13 cellular contexts compared by ENCODE assay signal in genomic region chr7:105718511-105718925, GRCh38.
DNase-seq lines count a peak whose midpoint lies in the region; ATAC-seq, FAIRE-seq and TF ChIP-seq lines count a peak whose summit lies in the region.
"Had no signal": no experiment of that assay in that cellular context is flagged by ENCODE, and none has a peak within 500 bp of the region (broad histone marks: within the 10 kb centered on the region; RNA-seq: fewer than 3 reads in every experiment).

No MANE protein-coding gene starts in this region.

- no peak overlapping the region for H3K18ac ChIP-seq in mesenchymal stem cell (ENCODE audit: low read depth in 1 of 2, low read length in 2 of 2)

- no peak overlapping the region for H3K4me3 Mint-ChIP-seq in activated T-helper 17 cell treated with anti-CD3 and anti-CD28 coated beads, Interleukin-2, amount 50 U/mL, for 72 hours
- H3K4me3 Mint-ChIP-seq: activated CD4-positive, alpha-beta memory T cell treated with anti-CD3 and anti-CD28 coated beads, Interleukin-2, amount 10 ng/mL, durations not matched to agents 7 days and 5 days had no signal

- H3K27ac ChIP-seq in liver (ENCODE audit: low read depth in 1 of 2, low read length in 2 of 2) = no peak overlapping the region
- no peak overlapping the region for H3K27ac ChIP-seq in HepG2 (ENCODE audit: extremely low read length, insufficient read depth, low read length)
- no peak overlapping the region for H3K27ac ChIP-seq in mesenchymal stem cell (ENCODE audit: low read length, poor library complexity, severe bottlenecking)
- H3K27ac ChIP-seq: hepatocyte, ovary had no signal

- no peaks in the 10 kb centered on the region for H3K4me1 Mint-ChIP-seq in activated T-helper 17 cell treated with anti-CD3 and anti-CD28 coated beads, Interleukin-2, amount 50 U/mL, for 72 hours
- H3K4me1 Mint-ChIP-seq: activated CD4-positive, alpha-beta memory T cell treated with anti-CD3 and anti-CD28 coated beads, Interleukin-2, amount 10 ng/mL, durations not matched to agents 7 days and 5 days had no signal

- no peak overlapping the region for H2AK5ac ChIP-seq in mesenchymal stem cell (ENCODE audit: low read length, severe bottlenecking)

- TF ChIP-seq POLR2A in HepG2 (IDR thresholded peaks at IDR 0.05; ENCODE audit: insufficient read depth in 1 of 2, low read depth in 2 of 2, low read length in 2 of 2) = no peak

- 30% methylated on average over 4 of the region's 4 CpGs for WGBS in liver
- WGBS in HepG2 (ENCODE audit: low lambda C conversion rate) = 42% methylated on average over 2 of the region's 4 CpGs
- 86% methylated on average over 4 of the region's 4 CpGs for WGBS in mesenchymal stem cell

- H2BK12ac ChIP-seq in mesenchymal stem cell (ENCODE audit: low read length in 2 of 2) = no peak overlapping the region

- H3K4me2 ChIP-seq in HepG2 (ENCODE audit: low read depth, low read length) (no peak overlapping the region), mesenchymal stem cell (ENCODE audit: low read length, poor library complexity, severe bottlenecking) (no peak overlapping the region)
- H3K4me2 ChIP-seq: hepatocyte had no signal

- no peak overlapping the region for H3K4me3 ChIP-seq in liver (ENCODE audit: low read depth in 1 of 3, low read length in 3 of 3)
- H3K4me3 ChIP-seq in HepG2 (replicated peaks in 1 of 3; ENCODE audit: insufficient read depth in 1 of 3, low read depth in 2 of 3, low read length in 3 of 3) = no peak overlapping the region
- no peak overlapping the region for H3K4me3 ChIP-seq in mesenchymal stem cell (ENCODE audit: insufficient read depth in 1 of 2, low read depth in 1 of 2, low read length in 2 of 2)
- H3K4me3 ChIP-seq: hepatocyte, ovary had no signal

- no peaks in the 10 kb centered on the region for H3K27me3 ChIP-seq in liver (ENCODE audit: control insufficient read depth in 4 of 4, insufficient read depth in 4 of 4, low read length in 3 of 4)
- H3K27me3 ChIP-seq in HepG2 (ENCODE audit: control insufficient read depth in 1 of 2, insufficient read depth in 2 of 2, low read length in 2 of 2) = no peaks in the 10 kb centered on the region
- no peaks in the 10 kb centered on the region for H3K27me3 ChIP-seq in mesenchymal stem cell (ENCODE audit: control insufficient read depth in 1 of 2, insufficient read depth in 1 of 2, low read length in 2 of 2)
- H3K27me3 ChIP-seq: hepatocyte, ovary had no signal

- H3K9ac ChIP-seq in liver (ENCODE audit: low read depth in 1 of 2, low read length in 2 of 2) (no peak overlapping the region), HepG2 (ENCODE audit: insufficient read depth, low read depth, low read length) (no peak overlapping the region), mesenchymal stem cell (ENCODE audit: low read length) (no peak overlapping the region)

- CTCF ChIA-PET in HepG2 (lab: Yijun Ruan, JAX; ENCODE audit: low intra/inter-chr PET ratio, low total read pairs) = no interaction called here

- H2BK5ac ChIP-seq in mesenchymal stem cell (ENCODE audit: low read depth, low read length, poor library complexity, severe bottlenecking) = no peak overlapping the region

- ATAC-seq in HepG2 = no peak
- no peak for ATAC-seq in activated T-helper 17 cell treated with anti-CD3 and anti-CD28 coated beads, Interleukin-2, amount 50 U/mL, for 72 hours (replicated peaks)
- ATAC-seq in HG02588 (IDR thresholded peaks at IDR 0.05; ENCODE audit: unreplicated experiment) = no peak
- ATAC-seq in activated naive CD4-positive, alpha-beta T cell treated with anti-CD3 and anti-CD28 coated beads, Interleukin-2, amount 50 U/mL, for 72 hours = no peak

- H3K79me2 ChIP-seq in HepG2 (ENCODE audit: insufficient read depth, low read length) = no peaks in the 10 kb centered on the region
- H3K79me2 ChIP-seq: hepatocyte had no signal

- DNase-seq in HepG2 (ENCODE audit: low spot score) = no peak
- DNase-seq in islet precursor cell = peak; percentile 87
- no peak for DNase-seq in activated naive CD4-positive, alpha-beta T cell treated with anti-CD3 and anti-CD28 coated beads, Interleukin-2, amount 50 U/mL, for 72 hours (ENCODE audit: low spot score in 2 of 2)
- DNase-seq in stimulated activated CD4-positive, alpha-beta T cell treated with anti-CD3 and anti-CD28 coated beads, Interleukin-4, amount 100 ng/mL, for 24 hours = no peak
- no peak for DNase-seq in mesenchymal stem cell
- DNase-seq: activated CD4-positive, alpha-beta memory T cell treated with anti-CD3 and anti-CD28 coated beads, Interleukin-2, amount 10 ng/mL, durations not matched to agents 7 days and 5 days; activated naive CD4-positive, alpha-beta T cell treated with Interleukin-2 at 50 U/mL for 16 hours; DMS53; ovary had no signal

- H2BK15ac ChIP-seq in mesenchymal stem cell (ENCODE audit: low read depth, poor library complexity, severe bottlenecking) = no peak overlapping the region

- TF ChIP-seq EP300 in HepG2 (IDR thresholded peaks at IDR 0.05; ENCODE audit: low read depth in 2 of 2, low read length in 2 of 2) (no peak), HepG2 (CRISPR knock-in tag; IDR thresholded peaks at IDR 0.05; ENCODE audit: borderline replicate concordance) (no peak)

- TF ChIP-seq CTCF in liver (IDR thresholded peaks at IDR 0.05; ENCODE audit: low read depth, low read length, missing input control) = no peak
- no peak for TF ChIP-seq CTCF in HepG2 (CRISPR knock-in tag; IDR thresholded peaks at IDR 0.05)

- in situ Hi-C loops in HepG2 (cut with HindIII; ENCODE audit: extremely low pct_ligation_motif_present, low pct_unique_long_range_greater_than_20kb) = no loop called here

- peaks cover 2 to 9% (median 4%) of the 10 kb centered on the region in 4 donors for H3K4me1 ChIP-seq in liver (ENCODE audit: control insufficient read depth in 4 of 4, insufficient read depth in 4 of 4, low read length in 3 of 4)
- H3K4me1 ChIP-seq in HepG2 (ENCODE audit: insufficient read depth, low read length) = no peaks in the 10 kb centered on the region
- peaks cover 1% of the 10 kb centered on the region for H3K4me1 ChIP-seq in mesenchymal stem cell (ENCODE audit: control insufficient read depth, insufficient read depth, low read depth, low read length)

- H3K9me3 ChIP-seq in liver (ENCODE audit: control insufficient read depth in 4 of 4, low read length in 3 of 4) (no peaks in the 10 kb centered on the region), HepG2 (ENCODE audit: low read length) (no peaks in the 10 kb centered on the region), mesenchymal stem cell (ENCODE audit: control insufficient read depth, low read length) (no peaks in the 10 kb centered on the region)
- H3K9me3 ChIP-seq: ovary had no signal

- no peaks in the 10 kb centered on the region for H3K36me3 Mint-ChIP-seq in activated T-helper 17 cell treated with anti-CD3 and anti-CD28 coated beads, Interleukin-2, amount 50 U/mL, for 72 hours (ENCODE audit: low read depth)
- peaks cover 0 to 5% of the 10 kb centered on the region in 2 donors for H3K36me3 Mint-ChIP-seq in activated naive CD4-positive, alpha-beta T cell treated with anti-CD3 and anti-CD28 coated beads, Interleukin-2, amount 50 U/mL, for 72 hours

- FAIRE-seq in HepG2 (lab: Jason Lieb, UNC) = no peak

- no peaks in the 10 kb centered on the region for H3K36me3 ChIP-seq in liver (ENCODE audit: control insufficient read depth in 4 of 4, insufficient read depth in 3 of 4, low read depth in 1 of 4, low read length in 3 of 4)
- H3K36me3 ChIP-seq in HepG2 (replicated peaks in 1 of 2; ENCODE audit: control insufficient read depth in 1 of 2, insufficient read depth in 2 of 2, low read length in 2 of 2) = no peaks in the 10 kb centered on the region
- peaks cover 0 to 3% of the 10 kb centered on the region in 2 experiments for H3K36me3 ChIP-seq in mesenchymal stem cell (ENCODE audit: control insufficient read depth in 1 of 2, insufficient read depth in 2 of 2, low read depth in 1 of 2, low read length in 2 of 2)
- H3K36me3 ChIP-seq: ovary had no signal

- no peak overlapping the region for H3K4ac ChIP-seq in mesenchymal stem cell (ENCODE audit: low read depth in 1 of 2, low read length in 2 of 2)

- no peak overlapping the region for H4K91ac ChIP-seq in mesenchymal stem cell (ENCODE audit: low read length)

- POLR2A ChIA-PET in HepG2 (lab: Yijun Ruan, JAX) = no interaction called here

- no peak for TF ChIP-seq RAD21 in liver (IDR thresholded peaks at IDR 0.05)
- no peak for TF ChIP-seq RAD21 in HepG2 (CRISPR knock-in tag; IDR thresholded peaks at IDR 0.05)

- H3K79me1 ChIP-seq in mesenchymal stem cell (replicated peaks; ENCODE audit: low read length, poor library complexity, severe bottlenecking) = peaks cover 2% of the 10 kb centered on the region

- H2BK120ac ChIP-seq in mesenchymal stem cell (ENCODE audit: low read depth, low read length) = no peak overlapping the region

- H3K9me3 Mint-ChIP-seq in activated T-helper 17 cell treated with anti-CD3 and anti-CD28 coated beads, Interleukin-2, amount 50 U/mL, for 72 hours = no peaks in the 10 kb centered on the region
- no peaks in the 10 kb centered on the region for H3K9me3 Mint-ChIP-seq in activated naive CD4-positive, alpha-beta T cell treated with anti-CD3 and anti-CD28 coated beads, Interleukin-2, amount 50 U/mL, for 72 hours
- H3K9me3 Mint-ChIP-seq: activated CD4-positive, alpha-beta memory T cell treated with anti-CD3 and anti-CD28 coated beads, Interleukin-2, amount 10 ng/mL, durations not matched to agents 7 days and 5 days had no signal

- peak overlapping the region; percentile 25 for H3K27ac Mint-ChIP-seq in activated T-helper 17 cell treated with anti-CD3 and anti-CD28 coated beads, Interleukin-2, amount 50 U/mL, for 72 hours
- H3K27ac Mint-ChIP-seq in activated naive CD4-positive, alpha-beta T cell treated with anti-CD3 and anti-CD28 coated beads, Interleukin-2, amount 50 U/mL, for 72 hours = peak overlapping the region in 1 of 2 donors; percentile 25
- H3K27ac Mint-ChIP-seq: activated CD4-positive, alpha-beta memory T cell treated with anti-CD3 and anti-CD28 coated beads, Interleukin-2, amount 10 ng/mL, durations not matched to agents 7 days and 5 days had no signal

- BruUV-seq in HepG2 (replicated peaks; lab: Mats Ljungman, UMichigan) = no TSS peak

- H4K20me1 ChIP-seq in HepG2 (ENCODE audit: insufficient read depth, low read length) = no peaks in the 10 kb centered on the region

- intact Hi-C loops in HepG2 (cut with micrococcal nuclease; ENCODE audit: unreplicated experiment) = no loop called here

- H2AFZ ChIP-seq in HepG2 (ENCODE audit: low read length) = no peak overlapping the region
- no peak overlapping the region for H2AFZ ChIP-seq in mesenchymal stem cell (ENCODE audit: low read depth, low read length)
- H2AFZ ChIP-seq: hepatocyte had no signal

- no peak overlapping the region for H3K14ac ChIP-seq in mesenchymal stem cell (ENCODE audit: low read length in 2 of 2)

- no peak overlapping the region for H3K23ac ChIP-seq in mesenchymal stem cell (ENCODE audit: low read length in 2 of 2)

- no peaks in the 10 kb centered on the region for H3K27me3 Mint-ChIP-seq in activated T-helper 17 cell treated with anti-CD3 and anti-CD28 coated beads, Interleukin-2, amount 50 U/mL, for 72 hours
- H3K27me3 Mint-ChIP-seq: activated CD4-positive, alpha-beta memory T cell treated with anti-CD3 and anti-CD28 coated beads, Interleukin-2, amount 10 ng/mL, durations not matched to agents 7 days and 5 days had no signal

- H4K8ac ChIP-seq in mesenchymal stem cell (ENCODE audit: low read length) = no peak overlapping the region

TF ChIP-seq in liver, 16 proteins besides CTCF, POLR2A, EP300 and RAD21 (continues in another document):
- no peak for TF ChIP-seq FOXA2 (IDR thresholded peaks at IDR 0.05)

TF ChIP-seq in HepG2, 621 proteins besides CTCF, POLR2A, EP300 and RAD21 (continues in another document):
- TF ChIP-seq POLR2AphosphoS5 (IDR thresholded peaks at IDR 0.05; ENCODE audit: low read depth, low read length) = no peak
